In genomic region chr9:130834371-130835311, GRCh38 we compare ENCODE assay signal across 8 cellular contexts. TPM values are rescaled to one million over a fixed set of nuclear protein-coding genes. Genes with fewer than 3 reads are reported as not detected.
DNase-seq lines count a peak whose midpoint lies in the region; ATAC-seq and TF ChIP-seq lines count a peak whose summit lies in the region.

Gene ABL1 (plus strand): TSS chr9:130835254. CDS start chr9:130835447, 193 bp downstream.

- H2BK5ac ChIP-seq in trophoblast cell (ENCODE audit: low read depth, low read length, poor library complexity): peak within 1 kb of the TSS; percentile 83

- H2BK12ac ChIP-seq in trophoblast cell (ENCODE audit: low read length): peak within 1 kb of the TSS; percentile 67

- H3K4me2 ChIP-seq in trophoblast cell (ENCODE audit: low read length): peak within 1 kb of the TSS; percentile 96

- H3K27ac ChIP-seq in trophoblast cell (ENCODE audit: low read depth, low read length): peak within 1 kb of the TSS; percentile 86

- H3K4me1 ChIP-seq in trophoblast cell (ENCODE audit: control insufficient read depth in 1 of 2, insufficient read depth in 2 of 2, low read length in 2 of 2): peaks cover 3 to 7% of the 10 kb centered on the region in 2 experiments

- DNase-seq in DMS79 (lab: John Stamatoyannopoulos, UW): peak; percentile 76
- peak; percentile 90 for DNase-seq in M059J (ENCODE audit: low read depth)
- DNase-seq in SKM-1 treated with dmso at 0.1 percent for 144 hours (lab: John Stamatoyannopoulos, UW; ENCODE audit: unreplicated experiment): peak; percentile 82
- peak; percentile 70 for DNase-seq in glutamatergic neuron
- peak; percentile 3 to 48 for DNase-seq in trophoblast cell
- peak; percentile 84 for DNase-seq in type B pancreatic cell (ENCODE audit: extremely low spot score, unreplicated experiment)

- peak within 1 kb of the TSS; percentile 83 for H4K8ac ChIP-seq in trophoblast cell (ENCODE audit: low read depth, low read length)

- H3K79me2 ChIP-seq in trophoblast cell (ENCODE audit: control insufficient read depth, insufficient read depth, low read length, poor library complexity): peaks cover 13% of the 10 kb centered on the region

- no peaks in the 10 kb centered on the region for H3K27me3 Mint-ChIP-seq in activated naive CD8-positive, alpha-beta T cell
- H3K27me3 Mint-ChIP-seq in glutamatergic neuron (ENCODE audit: unreplicated experiment) (peaks cover 9% of the 10 kb centered on the region), type B pancreatic cell (no peaks in the 10 kb centered on the region)

- peak within 1 kb of the TSS; percentile 45 for H2AFZ ChIP-seq in trophoblast cell (ENCODE audit: insufficient read depth, low read length, poor library complexity)

- peak within 1 kb of the TSS; percentile 89 for H3K27ac Mint-ChIP-seq in activated naive CD8-positive, alpha-beta T cell
- H3K27ac Mint-ChIP-seq in glutamatergic neuron (ENCODE audit: unreplicated experiment) (peak within 1 kb of the TSS; percentile 98), type B pancreatic cell (peak within 1 kb of the TSS; percentile 96)

- peaks cover 11% of the 10 kb centered on the region for H3K79me1 ChIP-seq in trophoblast cell (ENCODE audit: low read length)

- no peak within 1 kb of the TSS for H2AK5ac ChIP-seq in trophoblast cell (ENCODE audit: low read length)

- no peak within 1 kb of the TSS for H3K23ac ChIP-seq in trophoblast cell (ENCODE audit: low read length)

- peak within 1 kb of the TSS; percentile 88 for H4K91ac ChIP-seq in trophoblast cell (ENCODE audit: low read depth, low read length)

- no peaks in the 10 kb centered on the region for H3K27me3 ChIP-seq in trophoblast cell (ENCODE audit: insufficient read depth, low read length)

- H3K9me3 ChIP-seq in trophoblast cell (ENCODE audit: insufficient read depth, low read depth, low read length): no peaks in the 10 kb centered on the region

- H3K9me3 Mint-ChIP-seq in activated naive CD8-positive, alpha-beta T cell (ENCODE audit: low read depth): no peaks in the 10 kb centered on the region
- H3K9me3 Mint-ChIP-seq in glutamatergic neuron (ENCODE audit: unreplicated experiment): peaks cover 15% of the 10 kb centered on the region
- H3K9me3 Mint-ChIP-seq in type B pancreatic cell: no peaks in the 10 kb centered on the region

- peak within 1 kb of the TSS; percentile 58 for H4K12ac ChIP-seq in trophoblast cell (ENCODE audit: low read depth, low read length)

- H3K36me3 Mint-ChIP-seq in activated naive CD8-positive, alpha-beta T cell: no peaks in the 10 kb centered on the region
- no peaks in the 10 kb centered on the region for H3K36me3 Mint-ChIP-seq in glutamatergic neuron (ENCODE audit: unreplicated experiment)
- H3K36me3 Mint-ChIP-seq in type B pancreatic cell: no peaks in the 10 kb centered on the region

- WGBS in trophoblast cell (ENCODE audit: extremely low coverage, insufficient coverage, insufficient read length): no CpG with 5 or more reads among the region's 72 CpGs

- H3K4me1 Mint-ChIP-seq in activated naive CD8-positive, alpha-beta T cell (ENCODE audit: low read depth): peaks cover 36% of the 10 kb centered on the region
- H3K4me1 Mint-ChIP-seq in glutamatergic neuron (ENCODE audit: low read depth, unreplicated experiment) (peaks cover 48% of the 10 kb centered on the region), type B pancreatic cell (ENCODE audit: unreplicated experiment) (peaks cover 55% of the 10 kb centered on the region)

- peak within 1 kb of the TSS; percentile 94 for H3K4ac ChIP-seq in trophoblast cell (ENCODE audit: low read depth, low read length)

- ATAC-seq in GM21723 (IDR thresholded peaks at IDR 0.05; ENCODE audit: unreplicated experiment): peak; percentile 70

- peak within 1 kb of the TSS; percentile 86 for H3K14ac ChIP-seq in trophoblast cell (ENCODE audit: low read length)

- TF ChIP-seq CTCF in glutamatergic neuron (IDR thresholded peaks at IDR 0.05; ENCODE audit: partially characterized antibody, unreplicated experiment): no peak
- TF ChIP-seq CTCF in type B pancreatic cell (conservative IDR thresholded peaks at IDR 0.05): no peak

- H3K18ac ChIP-seq in trophoblast cell (ENCODE audit: low read length): peak within 1 kb of the TSS; percentile 75

- H3K4me3 Mint-ChIP-seq in activated naive CD8-positive, alpha-beta T cell: peak within 1 kb of the TSS; percentile 90
- H3K4me3 Mint-ChIP-seq in glutamatergic neuron (ENCODE audit: unreplicated experiment): peak within 1 kb of the TSS; percentile 99
- H3K4me3 Mint-ChIP-seq in type B pancreatic cell: peak within 1 kb of the TSS; percentile 99

- H3K36me3 ChIP-seq in trophoblast cell (ENCODE audit: control insufficient read depth in 1 of 2, insufficient read depth in 2 of 2, low read length in 2 of 2): no peaks in the 10 kb centered on the region

- peak within 1 kb of the TSS; percentile 91 for H3K4me3 ChIP-seq in trophoblast cell (ENCODE audit: low read depth, low read length)

- H3K9ac ChIP-seq in trophoblast cell (ENCODE audit: low read length): peak within 1 kb of the TSS; percentile 98

- H2BK120ac ChIP-seq in trophoblast cell (ENCODE audit: insufficient read depth, low read length, poor library complexity): peak within 1 kb of the TSS; percentile 79

RNA-seq across cellular contexts. Expression of gene ABL1, which starts in this region (rescaled TPM):
- 14.4 and 33.0 TPM in 2 replicates for total RNA-seq in M059J (2014; rRNA removed; shearing (Covaris generic))
- total RNA-seq in glutamatergic neuron (ENCODE audit: unreplicated experiment): 118 TPM
- polyA plus RNA-seq in trophoblast cell (2013): 25.7 and 27.9 TPM in 2 replicates
- total RNA-seq in type B pancreatic cell (ENCODE audit: low replicate concordance): 66.6 and 91.8 TPM in 2 replicates

Comparison
In these comparisons a context has a peak if more than half of its experiments do, and no peak if none do; other contexts are left out.
1. Peak in every context shown above with its lines: DNase-seq, ATAC-seq, H3K4me3 ChIP-seq and H3K27ac ChIP-seq.
2. DNase-seq: peak in every context shown above with its lines; median percentile 90 in M059J; 84 in type B pancreatic cell; 82 in SKM-1 treated with dmso at 0.1 percent for 144 hours; 76 in DMS79; 70 in glutamatergic neuron; 26 in trophoblast cell.